Comparison of ENCODE assay signal across 34 cellular contexts in genomic region chr11:117532568-117532967, GRCh38.
"Had no signal": no experiment of that assay in that cellular context is flagged by ENCODE, and none has a peak within 500 bp of the region (broad histone marks: within the 10 kb centered on the region; RNA-seq: fewer than 3 reads in every experiment).

No MANE protein-coding gene starts in this region.

- DNase-seq: Karpas-422, Kasumi-1, MG63, MM.1S, MV-4-11, NCI-H1048, NCI-H1092, NCI-H1092 treated with DMSO at 0.1 percent for 48 hours, NCI-H1105, NCI-H1105 treated with DMSO at 0.1 percent for 48 hours, NCI-H1417, NCI-H1417 treated with DMSO at 0.1 percent for 48 hours, NCI-H1436, NCI-H1436 treated with DMSO at 0.1 percent for 48 hours, NCI-H146, NCI-H1694, NCI-H1694 treated with DMSO at 0.1 percent for 48 hours, NCI-H187, NCI-H187 treated with DMSO at 0.1 percent for 48 hours, NCI-H1930, NCI-H2029, NCI-H2029 treated with DMSO at 0.1 percent for 48 hours, NCI-H2081, NCI-H2081 treated with DMSO at 0.1 percent for 48 hours, NCI-H2107, NCI-H2171, NCI-H2171 treated with DMSO at 0.1 percent for 48 hours, NCI-H2227 treated with DMSO at 0.1 percent for 48 hours, NCI-H226, NCI-H345, NCI-H446, NCI-H446 treated with DMSO at 0.1 percent for 48 hours, NCI-H510A, NCI-H510A treated with DMSO at 0.1 percent for 48 hours had no signal

- H3K9me3 ChIP-seq: MG63 had no signal

- H3K27me3 ChIP-seq: MG63 had no signal

- H3K36me3 ChIP-seq: MG63 had no signal

- H3K4me3 ChIP-seq: MG63 had no signal
